34 cellular contexts compared by ENCODE assay signal in the genomic region with DNA sequence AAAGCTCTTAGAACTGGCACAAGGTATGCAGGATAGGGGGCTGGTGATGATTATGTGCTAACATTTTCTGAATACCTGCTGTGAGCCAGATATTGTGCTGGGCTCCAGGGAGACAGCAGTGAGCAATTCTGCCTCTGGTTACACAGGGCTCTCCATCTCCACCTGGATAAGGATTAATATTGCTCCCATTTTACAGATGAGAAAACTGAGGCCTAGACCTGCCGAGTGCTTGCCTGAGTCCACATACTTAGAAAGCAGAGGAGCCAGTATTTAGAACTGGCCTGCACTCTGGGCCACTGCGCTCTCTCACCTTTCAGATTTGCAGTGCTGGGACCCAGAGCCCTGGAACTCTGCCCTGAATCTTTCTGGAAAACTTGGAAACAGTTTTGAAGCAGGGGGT.
"Had no signal": no experiment of that assay in that cellular context is flagged by ENCODE, and none has a peak within 500 bp of the region (broad histone marks: within the 10 kb centered on the region; RNA-seq: fewer than 3 reads in every experiment).

No MANE protein-coding gene starts in this region.

- H3K4me1 ChIP-seq: adrenal gland, ascending aorta, breast epithelium had no signal

- H3K27me3 ChIP-seq: adrenal gland, ascending aorta, body of pancreas, brain microvascular endothelial cell, breast epithelium, cardiac muscle cell had no signal

- H3K36me3 ChIP-seq: adrenal gland, ascending aorta, brain microvascular endothelial cell, breast epithelium, cardiac muscle cell had no signal

- H3K4me3 ChIP-seq: adrenal gland, ascending aorta, body of pancreas, breast epithelium, cardiac muscle cell had no signal

- H3K9me3 ChIP-seq: adrenal gland, ascending aorta, body of pancreas, breast epithelium had no signal

- H3K27ac ChIP-seq: adrenal gland, ascending aorta, body of pancreas, brain microvascular endothelial cell, breast epithelium, cardiac muscle cell had no signal

- FAIRE-seq: astrocyte, bronchial epithelial cell had no signal

- DNase-seq: activated effector memory CD4-positive, alpha-beta T cell treated with anti-CD3 and anti-CD28 coated beads, Interleukin-2, amount 50 U/mL, for 16 hours; activated effector memory CD4-positive, alpha-beta T cell treated with Interleukin-2 at 50 U/mL for 16 hours; activated gamma-delta T cell; activated gamma-delta T cell treated with Interleukin-2 at 50 U/mL for 16 hours; activated naive CD4-positive, alpha-beta T cell; activated naive CD4-positive, alpha-beta T cell treated with anti-CD3 and anti-CD28 coated beads for 36 hours; activated naive CD4-positive, alpha-beta T cell treated with anti-CD3 and anti-CD28 coated beads, Interleukin-2, amount 10 ng/mL, durations not matched to agents 7 days and 5 days; activated naive CD4-positive, alpha-beta T cell treated with anti-CD3 and anti-CD28 coated beads, Interleukin-2, amount 50 U/mL, for 16 hours; activated naive CD4-positive, alpha-beta T cell treated with Interleukin-2 at 50 U/mL for 16 hours; activated naive CD8-positive, alpha-beta T cell treated with anti-CD3 and anti-CD28 coated beads for 36 hours; activated naive CD8-positive, alpha-beta T cell treated with anti-CD3 and anti-CD28 coated beads, Interleukin-2, amount 10 ng/mL, durations not matched to agents 7 days and 5 days; activated naive CD8-positive, alpha-beta T cell treated with anti-CD3 and anti-CD28 coated beads, Interleukin-2, amount 50 U/mL, for 24 hours; activated T-cell treated with anti-CD3 and anti-CD28 coated beads, Interleukin-2, amount 50 U/mL, for 1 hour; activated T-cell treated with anti-CD3 and anti-CD28 coated beads, Interleukin-2, amount 50 U/mL, for 24 hours; activated T-cell treated with anti-CD3 and anti-CD28 coated beads, Interleukin-2, amount 50 U/mL, for 4 hours; activated T-cell treated with anti-CD3 and anti-CD28 coated beads, Interleukin-2, amount 50 U/mL, for 48 hours; activated T-cell treated with anti-CD3 and anti-CD28 coated beads, Interleukin-2, amount 50 U/mL, for 72 hours; adrenal gland; amniotic stem cell; amygdala; anterior cingulate cortex; aorta; body of pancreas; brain microvascular endothelial cell; caudate nucleus; central memory CD4-positive, alpha-beta T cell; cerebellar nuclear complex had no signal

- ATAC-seq: activated naive CD4-positive, alpha-beta T cell treated with anti-CD3 and anti-CD28 coated beads, Interleukin-2, amount 50 U/mL, for 72 hours; activated naive CD8-positive, alpha-beta T cell treated with anti-CD3 and anti-CD28 coated beads, Interleukin-2, amount 50 U/mL, for 24 hours; activated T-cell treated with anti-CD3 and anti-CD28 coated beads, Interleukin-2, amount 50 U/mL, for 4 hours; activated T-cell treated with anti-CD3 and anti-CD28 coated beads, Interleukin-2, amount 50 U/mL, for 72 hours; activated T-helper 17 cell treated with anti-CD3 and anti-CD28 coated beads, Interleukin-2, amount 50 U/mL, for 72 hours; body of pancreas had no signal
